ENCODE assay signal across 31 cellular contexts in genomic region chr16:25413962-25414361, GRCh38.
DNase-seq lines count a peak whose midpoint lies in the region; ATAC-seq and TF ChIP-seq lines count a peak whose summit lies in the region.
"Had no signal": no experiment of that assay in that cellular context is flagged by ENCODE, and none has a peak within 500 bp of the region (broad histone marks: within the 10 kb centered on the region; RNA-seq: fewer than 3 reads in every experiment).

No MANE protein-coding gene starts in this region.

- H3K27ac ChIP-seq in tibial nerve, result no peak overlapping the region
- no peak overlapping the region for H3K27ac ChIP-seq in ascending aorta
- H3K27ac ChIP-seq: BLaER1 treated with 17β-estradiol and CSF1 and Interleukin-3, amounts not matched to agents 10 nM and 100 nM; esophagus squamous epithelium; gastroesophageal sphincter; PC-9; upper lobe of left lung; WERI-Rb-1 had no signal

- WGBS in tibial nerve, 2 donors, result 68 to 75% methylated on average over 1 of the region's 1 CpG

- TF ChIP-seq CTCF in BJ (IDR thresholded peaks at IDR 0.05; ENCODE audit: insufficient read depth, low read depth, low read length), result no peak
- no peak for TF ChIP-seq CTCF in LNCaP clone FGC (IDR thresholded peaks at IDR 0.05; ENCODE audit: control insufficient read depth, extremely low read depth, insufficient read depth)
- no peak for TF ChIP-seq CTCF in fibroblast of villous mesenchyme (IDR thresholded peaks at IDR 0.05; ENCODE audit: insufficient read depth, low read depth, low read length)
- TF ChIP-seq CTCF in tibial nerve (IDR thresholded peaks at IDR 0.05), result no peak
- no peak for TF ChIP-seq CTCF in ascending aorta (IDR thresholded peaks at IDR 0.05)

- CTCF ChIA-PET in BJ (lab: Yijun Ruan, JAX), result no interaction called here

- H3K27me3 ChIP-seq in BJ (ENCODE audit: control insufficient read depth, insufficient read depth, low read length) (no peaks in the 10 kb centered on the region), tibial nerve (no peaks in the 10 kb centered on the region), ascending aorta (no peaks in the 10 kb centered on the region)
- H3K27me3 ChIP-seq: BLaER1 treated with 17β-estradiol and CSF1 and Interleukin-3, amounts not matched to agents 10 nM and 100 nM; esophagus squamous epithelium; gastroesophageal sphincter; upper lobe of left lung had no signal

- H3K4me1 ChIP-seq in tibial nerve (no peaks in the 10 kb centered on the region), ascending aorta (no peaks in the 10 kb centered on the region)
- H3K4me1 ChIP-seq: BLaER1 treated with 17β-estradiol and CSF1 and Interleukin-3, amounts not matched to agents 10 nM and 100 nM; esophagus squamous epithelium; gastroesophageal sphincter; upper lobe of left lung had no signal

- ATAC-seq in SK-N-SH treated with all-trans-retinoic acid at 6 μM for 48 hours, result peak; percentile 71
- no peak for ATAC-seq in HG03280 (IDR thresholded peaks at IDR 0.05; ENCODE audit: unreplicated experiment)
- no peak for ATAC-seq in HG03521 (IDR thresholded peaks at IDR 0.05; ENCODE audit: unreplicated experiment)
- ATAC-seq: gastroesophageal sphincter; GM23338; K562; left cardiac atrium; stimulated activated naive B cell treated with anti-CD40 and anti-IgM and Interleukin-4, amounts not matched to agents 10 μg/mL and 1 μg/mL and 100 μg/mL, for 72 hours had no signal

- H3K4me3 ChIP-seq in BJ (ENCODE audit: low read depth, low read length) (no peak overlapping the region), LNCaP clone FGC (ENCODE audit: low read depth, low read length) (no peak overlapping the region), fibroblast of villous mesenchyme (ENCODE audit: low read depth, low read length) (no peak overlapping the region), tibial nerve (no peak overlapping the region), ascending aorta (no peak overlapping the region)
- H3K4me3 ChIP-seq: BLaER1 treated with 17β-estradiol and CSF1 and Interleukin-3, amounts not matched to agents 10 nM and 100 nM; esophagus squamous epithelium; gastroesophageal sphincter; GM23338; K562; PC-9; upper lobe of left lung had no signal

- TF ChIP-seq POLR2A in tibial nerve (IDR thresholded peaks at IDR 0.05), result no peak

- H3K36me3 ChIP-seq in BJ (ENCODE audit: control insufficient read depth, insufficient read depth, low read length) (no peaks in the 10 kb centered on the region), tibial nerve (no peaks in the 10 kb centered on the region), ascending aorta (no peaks in the 10 kb centered on the region)
- H3K36me3 ChIP-seq: BLaER1 treated with 17β-estradiol and CSF1 and Interleukin-3, amounts not matched to agents 10 nM and 100 nM; esophagus squamous epithelium; gastroesophageal sphincter; upper lobe of left lung; WERI-Rb-1 had no signal

- POLR2A ChIA-PET in BJ (lab: Charles Lee), result no interaction called here

- DNase-seq in BJ (ENCODE audit: low read depth) (peak; percentile 6), LNCaP clone FGC (ENCODE audit: low read depth) (peak; percentile 14), fibroblast of villous mesenchyme (ENCODE audit: low read depth) (peak; percentile 35), tibial nerve (ENCODE audit: low spot score in 2 of 2) (no peak), ascending aorta (ENCODE audit: low spot score in 2 of 2) (no peak)
- DNase-seq: activated CD4-positive, alpha-beta T cell treated with anti-CD3 and anti-CD28 coated beads for 4 hours; activated naive CD4-positive, alpha-beta T cell treated with anti-CD3 and anti-CD28 coated beads, Interleukin-2, amount 50 U/mL, for 16 hours; aorta; central memory CD4-positive, alpha-beta T cell; DMS53; endodermal cell; esophagus squamous epithelium; GDM1; left cardiac atrium; NCI-H1417; NCI-H2081; NCI-H2227 treated with DMSO at 0.1 percent for 48 hours; NCI-H526; SHP77; stimulated activated naive B cell treated with anti-CD40 and anti-IgM and Interleukin-4, amounts not matched to agents 10 μg/mL and 1 μg/mL and 100 μg/mL, for 72 hours; substantia nigra; upper lobe of left lung; WERI-Rb-1 had no signal

- intact Hi-C loops in ascending aorta (cut with DNase I), result no loop called here

- H3K9me3 ChIP-seq in tibial nerve (no peaks in the 10 kb centered on the region), ascending aorta (no peaks in the 10 kb centered on the region)
- H3K9me3 ChIP-seq: BLaER1 treated with 17β-estradiol and CSF1 and Interleukin-3, amounts not matched to agents 10 nM and 100 nM; esophagus squamous epithelium; gastroesophageal sphincter; upper lobe of left lung had no signal

- no peak for TF ChIP-seq EP300 in tibial nerve (IDR thresholded peaks at IDR 0.05)

TF ChIP-seq in SK-N-SH treated with all-trans-retinoic acid at 6 μM for 48 hours, 23 proteins besides CTCF, POLR2A, EP300 and RAD21:
- TF ChIP-seq ISL1 (CRISPR knock-in tag; IDR thresholded peaks at IDR 0.05), result peak; percentile 91
- TF ChIP-seq TCF4 (CRISPR knock-in tag; IDR thresholded peaks at IDR 0.05; ENCODE audit: borderline replicate concordance), result no peak

Comparison
In these comparisons a context has a peak if more than half of its experiments do, and no peak if none do; other contexts are left out.
1. DNase-seq: peak in BJ (single experiment), LNCaP clone FGC (single experiment) and fibroblast of villous mesenchyme (single experiment); none in tibial nerve (0 of 2) and ascending aorta (0 of 2).